ENCODE assay signal across 17 cellular contexts in the genomic region with DNA sequence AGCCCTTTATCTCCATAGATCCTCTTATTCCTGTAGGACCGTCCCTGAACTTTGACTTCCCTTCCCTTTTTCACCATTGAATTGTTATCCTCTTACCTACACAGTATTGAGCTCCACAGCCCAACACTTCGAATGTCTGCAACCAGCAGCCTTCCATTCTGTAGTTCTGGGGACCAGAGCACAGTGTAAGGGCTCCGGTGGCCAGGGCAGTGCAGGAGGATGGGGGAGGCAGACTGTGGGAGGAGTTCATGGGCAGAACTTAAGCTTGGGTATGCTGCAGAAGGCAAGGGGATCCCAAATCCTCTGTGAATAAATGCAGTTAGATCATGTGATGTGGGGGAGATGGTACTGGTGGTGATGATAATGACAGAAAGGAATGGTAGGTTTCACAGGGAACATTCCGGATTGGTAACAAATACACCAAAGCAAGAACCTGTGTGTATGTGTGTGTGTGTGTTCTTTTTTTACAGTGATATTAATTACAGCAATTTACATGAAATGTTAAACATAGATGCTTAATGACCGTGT. TPM values are rescaled to one million over a fixed set of nuclear protein-coding genes. Genes with fewer than 3 reads are reported as not detected.
"Had no signal": no experiment of that assay in that cellular context is flagged by ENCODE, and none has a peak within 500 bp of the region (broad histone marks: within the 10 kb centered on the region; RNA-seq: fewer than 3 reads in every experiment).

No MANE protein-coding gene starts in this region.

- H3K9me3 ChIP-seq: lower lobe of right lung, transverse colon had no signal

- H3K4me1 ChIP-seq: lower lobe of right lung had no signal

- H3K4me3 ChIP-seq: lower lobe of right lung, skin epidermis, transverse colon had no signal

- FAIRE-seq: frontal cortex had no signal

- H3K27me3 ChIP-seq: transverse colon had no signal

- H3K36me3 ChIP-seq: lower lobe of right lung, transverse colon, WERI-Rb-1 had no signal

- H3K27ac ChIP-seq: epithelial cell of prostate, lower lobe of right lung, skin epidermis, WERI-Rb-1 had no signal

- DNase-seq: activated CD4-positive, alpha-beta memory T cell treated with anti-CD3 and anti-CD28 coated beads, Interleukin-2, amount 10 ng/mL, durations not matched to agents 7 days and 5 days; activated CD4-positive, alpha-beta T cell treated with anti-CD3 and anti-CD28 coated beads for 36 hours; activated effector memory CD4-positive, alpha-beta T cell treated with anti-CD3 and anti-CD28 coated beads, Interleukin-2, amount 50 U/mL, for 16 hours; activated naive CD8-positive, alpha-beta T cell treated with anti-CD3 and anti-CD28 coated beads for 36 hours; activated T-cell treated with anti-CD3 and anti-CD28 coated beads, Interleukin-2, amount 50 U/mL, for 4 hours; dermis blood vessel endothelial cell; effector memory CD8-positive, alpha-beta T cell; immature natural killer cell; lower lobe of right lung; stimulated activated CD4-positive, alpha-beta T cell treated with anti-CD3 and anti-CD28 coated beads, Interleukin-4, amount 100 ng/mL, for 24 hours; stimulated activated naive CD4-positive, alpha-beta T cell treated with Interleukin-2 at 50 U/mL for 16 hours; T-helper 17 cell; WERI-Rb-1 had no signal

RNA-seq across cellular contexts. Expression of a gene that starts 26.5 kb away (rescaled TPM):
- total RNA-seq: activated CD4-positive, alpha-beta memory T cell treated with anti-CD3 and anti-CD28 coated beads, Interleukin-2, amount 10 ng/mL, durations not matched to agents 7 days and 5 days; T-helper 17 cell had no signal
